ENCODE assay signal across 8 cellular contexts in genomic region chr19:4669723-4670480, GRCh38. TPM values are rescaled to one million over a fixed set of nuclear protein-coding genes. Genes with fewer than 3 reads are reported as not detected.
DNase-seq lines count a peak whose midpoint lies in the region; ATAC-seq, FAIRE-seq and TF ChIP-seq lines count a peak whose summit lies in the region.

Gene MYDGF (minus strand): TSS chr19:4670342. CDS start chr19:4670334, 8 bp downstream.

- ATAC-seq in HG02870 (IDR thresholded peaks at IDR 0.05; ENCODE audit: unreplicated experiment) = peak; percentile 79
- peak; percentile 99 for ATAC-seq in right cardiac atrium

- no peaks in the 10 kb centered on the region for H3K9me3 ChIP-seq in right cardiac atrium (ENCODE audit: control insufficient read depth, low read length)

- no peak for TF ChIP-seq CTCF in GM12865 (IDR thresholded peaks at IDR 0.05; ENCODE audit: insufficient read depth, low read depth, low read length, missing control alignments)

- H3K27ac ChIP-seq in angular gyrus (ENCODE audit: low read depth, low read length) = peak within 1 kb of the TSS; percentile 70
- H3K27ac ChIP-seq in right cardiac atrium (ENCODE audit: low read length) = peak within 1 kb of the TSS; percentile 78

- H3K27me3 ChIP-seq in right cardiac atrium (ENCODE audit: control insufficient read depth, insufficient read depth) = no peaks in the 10 kb centered on the region

- WGBS in right cardiac atrium = under 1% methylated on average over 75 of the region's 75 CpGs

- DNase-seq in GM12865 (ENCODE audit: low read depth) = peak; percentile 96
- peak; percentile 85 for DNase-seq in NCI-H2029 (lab: John Stamatoyannopoulos, UW)
- DNase-seq in right cardiac atrium = peak; percentile 96 to 98 (median 98)
- DNase-seq in putamen (ENCODE audit: low spot score) = peak; percentile 89
- DNase-seq in urothelium cell line (ENCODE audit: low spot score) = peak; percentile 98

- intact Hi-C loops in T-helper 2 cell treated with Interferon-gamma antibody and Interleukin-4, amounts not matched to agents 100 ng/mL and 5 ng/mL, for 36 hours (cut with micrococcal nuclease) = loop anchor here (1.0 kb wide), 3 partner anchors 31 to 121 kb away; partner anchors contain the start of genes DPP9, FEM1A and TNFAIP8L1
- intact Hi-C loops in right cardiac atrium (cut with DNase I) = no loop called here

- H3K4me3 ChIP-seq in GM12865 (ENCODE audit: low read depth, low read length) (peak within 1 kb of the TSS; percentile 96), right cardiac atrium (ENCODE audit: low read length) (peak within 1 kb of the TSS; percentile 92)

- H3K4me1 ChIP-seq in right cardiac atrium (ENCODE audit: control insufficient read depth, insufficient read depth, low read length) = peaks cover 2% of the 10 kb centered on the region

- FAIRE-seq in urothelium cell line (lab: Jason Lieb, UNC) = peak; percentile 79

RNA-seq across cellular contexts. Expression of gene MYDGF, which starts in this region (rescaled TPM):
- 77.4 and 80.4 TPM in 2 replicates for total RNA-seq in T-helper 2 cell treated with Interferon-gamma antibody and Interleukin-4, amounts not matched to agents 100 ng/mL and 5 ng/mL, for 36 hours
- total RNA-seq in right cardiac atrium = 10 to 100 TPM; 21.7 to 47.0 (median 31.5) TPM
- polyA plus RNA-seq in right cardiac atrium = 48.2 TPM

Comparison
In these comparisons a context has a peak if more than half of its experiments do, and no peak if none do; other contexts are left out.
1. Peak in every context shown above with its lines: DNase-seq, ATAC-seq, H3K4me3 ChIP-seq and H3K27ac ChIP-seq.